8 cellular contexts compared by ENCODE assay signal in genomic region chr6:98833101-98834059, GRCh38. TPM values are rescaled to one million over a fixed set of nuclear protein-coding genes. Genes with fewer than 3 reads are reported as not detected.
DNase-seq lines count a peak whose midpoint lies in the region; ATAC-seq lines count a peak whose summit lies in the region.

No MANE protein-coding gene starts in this region.

- H3K4me3 Mint-ChIP-seq in central memory CD8-positive, alpha-beta T cell: peak overlapping the region; percentile 89

- peaks cover 52% of the 10 kb centered on the region for H3K4me1 Mint-ChIP-seq in central memory CD8-positive, alpha-beta T cell

- peaks cover 18% of the 10 kb centered on the region for H3K36me3 Mint-ChIP-seq in central memory CD8-positive, alpha-beta T cell (ENCODE audit: insufficient read depth)

- ATAC-seq in HG02642 (IDR thresholded peaks at IDR 0.05; ENCODE audit: poor library complexity, unreplicated experiment) (peak; percentile 25), left lobe of liver (peak; percentile 60), HG03159 (IDR thresholded peaks at IDR 0.05; ENCODE audit: unreplicated experiment) (no peak), GM21447 (IDR thresholded peaks at IDR 0.05; ENCODE audit: unreplicated experiment) (no peak)
- peak; percentile 35 for ATAC-seq in central memory CD8-positive, alpha-beta T cell (replicated peaks; ENCODE audit: extremely low read depth, poor library complexity, severe bottlenecking)
- peak; percentile 35 for ATAC-seq in stimulated activated naive CD8-positive, alpha-beta T cell treated with anti-CD3 and anti-CD28 coated beads, Interleukin-15, Interleukin-2, amounts not matched to agents 100 U/mL and 50 U/mL, for 24 hours

- peak overlapping the region; percentile 50 for H3K27ac Mint-ChIP-seq in central memory CD8-positive, alpha-beta T cell (ENCODE audit: low read depth)

- H3K9me3 Mint-ChIP-seq in central memory CD8-positive, alpha-beta T cell: no peaks in the 10 kb centered on the region

- peaks cover 93% of the 10 kb centered on the region for H3K27me3 Mint-ChIP-seq in central memory CD8-positive, alpha-beta T cell

- DNase-seq in DMS153 treated with DMSO at 0.1 percent for 48 hours (lab: John Stamatoyannopoulos, UW; ENCODE audit: unreplicated experiment) (peak; percentile 61), OCI-M2 (lab: John Stamatoyannopoulos, UW; ENCODE audit: unreplicated experiment) (peak; percentile 14), left lobe of liver (ENCODE audit: low spot score) (no peak)
- peak in 1 of 2 donors; percentile 10 for DNase-seq in central memory CD8-positive, alpha-beta T cell (ENCODE audit: low spot score in 2 of 2)
- peak; percentile 25 for DNase-seq in stimulated activated naive CD8-positive, alpha-beta T cell treated with anti-CD3 and anti-CD28 coated beads, Interleukin-15, Interleukin-2, amounts not matched to agents 100 U/mL and 50 U/mL, for 24 hours

RNA-seq across cellular contexts. Expression of gene POU3F2, which starts 1.0 kb away (rescaled TPM):
- not detected for total RNA-seq in left lobe of liver

Comparison
In these comparisons a context has a peak if more than half of its experiments do, and no peak if none do; other contexts are left out.
1. ATAC-seq: peak in HG02642 (single experiment), central memory CD8-positive, alpha-beta T cell (single experiment), left lobe of liver (single experiment) and stimulated activated naive CD8-positive, alpha-beta T cell treated with anti-CD3 and anti-CD28 coated beads, Interleukin-15, Interleukin-2, amounts not matched to agents 100 U/mL and 50 U/mL, for 24 hours (single experiment); none in HG03159 (single experiment) and GM21447 (single experiment).